Comparison of ENCODE assay signal across 29 cellular contexts in the genomic region with DNA sequence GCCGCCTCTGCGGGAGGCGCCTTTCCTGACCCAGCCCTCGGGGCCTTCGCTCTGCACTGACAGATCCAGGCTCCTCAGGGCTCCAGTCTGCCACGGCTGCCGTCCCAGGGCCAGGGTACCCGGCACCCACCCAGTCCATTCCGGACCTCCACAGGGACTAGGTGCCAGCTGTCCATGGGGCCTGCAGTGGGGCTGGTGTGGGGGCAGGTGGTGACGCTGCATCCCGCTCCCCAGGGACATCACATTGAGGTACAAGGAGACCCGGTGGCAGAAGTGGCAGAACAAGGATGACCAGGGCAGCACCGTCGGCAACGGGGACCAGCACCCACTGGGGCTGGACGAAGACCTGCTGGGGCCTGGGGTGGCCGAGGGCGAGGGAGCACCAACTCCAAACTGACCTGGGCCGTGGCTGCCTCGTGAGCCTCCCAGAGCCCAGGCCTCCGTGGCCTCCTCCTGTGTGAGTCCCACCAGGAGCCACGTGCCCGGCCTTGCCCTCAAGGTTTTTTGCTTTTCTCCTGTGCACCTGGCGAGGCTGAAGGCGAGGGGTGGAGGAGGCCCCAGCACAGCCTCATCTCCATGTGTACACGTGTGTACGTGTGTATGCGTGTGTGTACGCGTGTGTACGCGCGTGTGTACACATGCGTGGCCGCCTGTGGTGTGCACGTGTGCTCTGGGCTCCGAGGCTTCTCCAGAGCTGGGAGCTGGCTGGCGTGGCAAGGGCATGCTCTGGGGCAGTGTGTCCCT. TPM values are rescaled to one million over a fixed set of nuclear protein-coding genes. Genes with fewer than 3 reads are reported as not detected.
"Had no signal": no experiment of that assay in that cellular context is flagged by ENCODE, and none has a peak within 500 bp of the region (broad histone marks: within the 10 kb centered on the region; RNA-seq: fewer than 3 reads in every experiment).

No MANE protein-coding gene starts in this region.

- H3K27me3 Mint-ChIP-seq: activated CD8-positive, alpha-beta T cell treated with anti-CD3 and anti-CD28 coated beads for 36 hours; activated T-helper 17 cell treated with anti-CD3 and anti-CD28 coated beads, Interleukin-2, amount 50 U/mL, for 72 hours; naive B cell; stimulated activated naive CD8-positive, alpha-beta T cell treated with anti-CD3 and anti-CD28 coated beads, Interleukin-15, amount 100 ng/mL, for 72 hours; T-helper 17 cell; type B pancreatic cell had no signal

- H3K4me1 ChIP-seq: breast epithelium, right atrium auricular region, spleen, vagina had no signal

- H3K36me3 Mint-ChIP-seq: naive B cell had no signal

- H3K9me3 ChIP-seq: breast epithelium, left ventricle myocardium inferior, right atrium auricular region, spleen, vagina had no signal

- H3K4me3 Mint-ChIP-seq: activated CD8-positive, alpha-beta T cell treated with anti-CD3 and anti-CD28 coated beads for 36 hours; activated T-cell treated with anti-CD3 and anti-CD28 coated beads, Interleukin-2, amount 50 U/mL, for 4 hours; activated T-helper 17 cell treated with anti-CD3 and anti-CD28 coated beads, Interleukin-2, amount 50 U/mL, for 72 hours; mesothelial cell of epicardium; naive B cell; stimulated activated naive CD8-positive, alpha-beta T cell treated with anti-CD3 and anti-CD28 coated beads, Interleukin-15, amount 100 ng/mL, for 72 hours; T-helper 17 cell; type B pancreatic cell had no signal

- H3K27ac Mint-ChIP-seq: activated CD8-positive, alpha-beta T cell treated with anti-CD3 and anti-CD28 coated beads for 36 hours; activated T-helper 17 cell treated with anti-CD3 and anti-CD28 coated beads, Interleukin-2, amount 50 U/mL, for 72 hours; mesothelial cell of epicardium; stimulated activated naive CD8-positive, alpha-beta T cell treated with anti-CD3 and anti-CD28 coated beads, Interleukin-15, amount 100 ng/mL, for 72 hours; T-helper 17 cell; type B pancreatic cell had no signal

- H3K27ac ChIP-seq: breast epithelium, left ventricle myocardium inferior, right atrium auricular region, spleen, vagina had no signal

- DNase-seq: activated CD4-positive, alpha-beta T cell treated with anti-CD3 and anti-CD28 coated beads, Interleukin-2, amount 50 U/mL, for 1 hour; activated CD8-positive, alpha-beta T cell treated with anti-CD3 and anti-CD28 coated beads for 36 hours; activated gamma-delta T cell treated with Interleukin-2 at 50 U/mL for 16 hours; activated naive CD4-positive, alpha-beta T cell treated with anti-CD3 and anti-CD28 coated beads, Interleukin-2, amount 50 U/mL, for 16 hours; activated T-cell treated with anti-CD3 and anti-CD28 coated beads, Interleukin-2, amount 50 U/mL, for 4 hours; amniotic stem cell; central memory CD4-positive, alpha-beta T cell; foreskin fibroblast; head of caudate nucleus; hippocampal formation; left ventricle myocardium inferior; mammary epithelial cell; naive B cell; nucleus accumbens; spleen; stimulated activated CD4-positive, alpha-beta T cell treated with anti-CD3 and anti-CD28 coated beads, Interleukin-2, amount 100 ng/mL, for 48 hours; stimulated activated naive CD8-positive, alpha-beta T cell treated with anti-CD3 and anti-CD28 coated beads, Interleukin-15, amount 100 ng/mL, for 72 hours; substantia nigra; T-helper 17 cell; T1000 had no signal

- H3K27me3 ChIP-seq: breast epithelium, right atrium auricular region, spleen, vagina had no signal

- ATAC-seq: activated CD8-positive, alpha-beta T cell treated with anti-CD3 and anti-CD28 coated beads for 36 hours; activated T-cell treated with anti-CD3 and anti-CD28 coated beads, Interleukin-2, amount 50 U/mL, for 4 hours; activated T-helper 17 cell treated with anti-CD3 and anti-CD28 coated beads, Interleukin-2, amount 50 U/mL, for 72 hours; esophagus mucosa; stimulated activated naive CD8-positive, alpha-beta T cell treated with anti-CD3 and anti-CD28 coated beads, Interleukin-15, amount 100 ng/mL, for 72 hours; T-helper 17 cell had no signal

- H3K9me3 Mint-ChIP-seq: activated CD8-positive, alpha-beta T cell treated with anti-CD3 and anti-CD28 coated beads for 36 hours; activated T-cell treated with anti-CD3 and anti-CD28 coated beads, Interleukin-2, amount 50 U/mL, for 4 hours; activated T-helper 17 cell treated with anti-CD3 and anti-CD28 coated beads, Interleukin-2, amount 50 U/mL, for 72 hours; mesothelial cell of epicardium; naive B cell; stimulated activated naive CD8-positive, alpha-beta T cell treated with anti-CD3 and anti-CD28 coated beads, Interleukin-15, amount 100 ng/mL, for 72 hours; type B pancreatic cell had no signal

- H3K4me1 Mint-ChIP-seq: activated T-helper 17 cell treated with anti-CD3 and anti-CD28 coated beads, Interleukin-2, amount 50 U/mL, for 72 hours; mesothelial cell of epicardium; stimulated activated naive CD8-positive, alpha-beta T cell treated with anti-CD3 and anti-CD28 coated beads, Interleukin-15, amount 100 ng/mL, for 72 hours; T-helper 17 cell had no signal

- H3K4me3 ChIP-seq: breast epithelium, left ventricle myocardium inferior, right atrium auricular region, spleen, vagina had no signal

RNA-seq across cellular contexts. Expression of a gene that starts 48.5 kb away (rescaled TPM):
- total RNA-seq: endothelial cell of umbilical vein had no signal
- polyA plus RNA-seq: neural cell had no signal
